In genomic region chr20:17835941-17836861, GRCh38 we compare ENCODE assay signal across 11 cellular contexts.
DNase-seq lines count a peak whose midpoint lies in the region; ATAC-seq and TF ChIP-seq lines count a peak whose summit lies in the region.
"Had no signal": no experiment of that assay in that cellular context is flagged by ENCODE, and none has a peak within 500 bp of the region (broad histone marks: within the 10 kb centered on the region; RNA-seq: fewer than 3 reads in every experiment).

No MANE protein-coding gene starts in this region.

- H3K9me3 Mint-ChIP-seq in endodermal cell = no peaks in the 10 kb centered on the region

- H3K9me3 ChIP-seq in endodermal cell (ENCODE audit: control insufficient read depth, low read length) (peaks cover 7% of the 10 kb centered on the region), lung (ENCODE audit: control insufficient read depth in 2 of 2, insufficient read depth in 1 of 2, low read length in 1 of 2) (no peaks in the 10 kb centered on the region), subcutaneous abdominal adipose tissue (ENCODE audit: control insufficient read depth in 5 of 5, low read length in 5 of 5) (peaks cover 0 to 3% (median 0%) of the 10 kb centered on the region in 5 donors), Karpas-422 (ENCODE audit: low read length) (no peaks in the 10 kb centered on the region)

- no peaks in the 10 kb centered on the region for H3K9me2 ChIP-seq in Karpas-422 (replicated peaks; ENCODE audit: insufficient read depth, low read length)

- no peaks in the 10 kb centered on the region for H4K20me1 ChIP-seq in Karpas-422 (ENCODE audit: insufficient read depth, low read depth, low read length)

- peaks cover 8% of the 10 kb centered on the region for H3K27me3 ChIP-seq in endodermal cell (ENCODE audit: control insufficient read depth, insufficient read depth, low read length, poor library complexity, severe bottlenecking)
- H3K27me3 ChIP-seq in lung (ENCODE audit: control insufficient read depth, insufficient read depth) = no peaks in the 10 kb centered on the region
- no peaks in the 10 kb centered on the region for H3K27me3 ChIP-seq in subcutaneous abdominal adipose tissue (ENCODE audit: control insufficient read depth in 5 of 5, insufficient read depth in 4 of 5, low read length in 5 of 5)
- H3K27me3 ChIP-seq in Karpas-422 (ENCODE audit: low read length) = no peaks in the 10 kb centered on the region

- H3K36me3 ChIP-seq in endodermal cell (ENCODE audit: control insufficient read depth, insufficient read depth, low read length) (no peaks in the 10 kb centered on the region), lung (ENCODE audit: control insufficient read depth in 2 of 2, insufficient read depth in 2 of 2, low read length in 2 of 2) (no peaks in the 10 kb centered on the region), subcutaneous abdominal adipose tissue (ENCODE audit: control insufficient read depth in 5 of 5, insufficient read depth in 5 of 5, low read length in 5 of 5) (no peaks in the 10 kb centered on the region), Karpas-422 (ENCODE audit: insufficient read depth, low read length) (no peaks in the 10 kb centered on the region)

- peak; percentile 69 for DNase-seq in HCEC 1CT
- DNase-seq in endodermal cell = no peak
- no peak for DNase-seq in lung (ENCODE audit: low spot score)
- DNase-seq in kidney tubule cell (ENCODE audit: low spot score) = no peak
- no peak for DNase-seq in Karpas-422
- no peak for DNase-seq in NCI-H1694 treated with DMSO at 0.1 percent for 48 hours (lab: John Stamatoyannopoulos, UW)
- DNase-seq: activated T-cell treated with anti-CD3 and anti-CD28 coated beads, Interleukin-2, amount 50 U/mL, for 72 hours; NCI-H1417 treated with DMSO at 0.1 percent for 48 hours; stimulated activated CD4-positive, alpha-beta T cell treated with anti-CD3 and anti-CD28 coated beads, Interleukin-12 subunit alpha, Interleukin-12 subunit beta, amount 100 ng/mL, for 4 hours had no signal

- peak overlapping the region; percentile 2 for H3K27ac Mint-ChIP-seq in endodermal cell
- H3K27ac Mint-ChIP-seq: activated T-cell treated with anti-CD3 and anti-CD28 coated beads, Interleukin-2, amount 50 U/mL, for 72 hours had no signal

- H3K4me3 Mint-ChIP-seq in endodermal cell = no peak overlapping the region
- H3K4me3 Mint-ChIP-seq: activated T-cell treated with anti-CD3 and anti-CD28 coated beads, Interleukin-2, amount 50 U/mL, for 72 hours had no signal

- H3K4me2 ChIP-seq in Karpas-422 (ENCODE audit: low read depth, low read length, poor library complexity, severe bottlenecking) = no peak overlapping the region

- H3K9ac ChIP-seq in endodermal cell (ENCODE audit: extremely low read depth, low read length, poor library complexity, severe bottlenecking) (no peak overlapping the region), subcutaneous abdominal adipose tissue (ENCODE audit: low read length in 5 of 5) (peak overlapping the region; percentile 2 to 59 (median 26)), Karpas-422 (ENCODE audit: low read length) (no peak overlapping the region)

- H3K27me3 Mint-ChIP-seq in endodermal cell (ENCODE audit: insufficient read depth) = peaks cover 17% of the 10 kb centered on the region

- peaks cover 15% of the 10 kb centered on the region for H3K4me1 Mint-ChIP-seq in endodermal cell

- H3K4me3 ChIP-seq in endodermal cell (ENCODE audit: low read length) (no peak overlapping the region), lung (no peak overlapping the region), subcutaneous abdominal adipose tissue (ENCODE audit: low read depth in 1 of 5, low read length in 5 of 5) (no peak overlapping the region), Karpas-422 (ENCODE audit: low read length) (no peak overlapping the region)

- no peaks in the 10 kb centered on the region for H3K79me2 ChIP-seq in Karpas-422 (ENCODE audit: low read length)

- no peaks in the 10 kb centered on the region for H3K36me3 Mint-ChIP-seq in endodermal cell (ENCODE audit: low read depth)

- WGBS in endodermal cell (ENCODE audit: insufficient coverage in 1 of 2, insufficient read length in 1 of 2), 2 experiments = 87 to 88% methylated on average over 12 to 21 of the region's 21 CpGs
- 75 to 81% methylated on average over 21 of the region's 21 CpGs for WGBS in lung, 2 donors

- H3K27ac ChIP-seq in endodermal cell (ENCODE audit: low read depth, low read length) (no peak overlapping the region), lung (ENCODE audit: low read depth in 1 of 2, low read length in 1 of 2) (peak overlapping the region; percentile 65 to 84), subcutaneous abdominal adipose tissue (ENCODE audit: low read depth, low read length) (peak overlapping the region; percentile 93), Karpas-422 (ENCODE audit: low read length) (no peak overlapping the region)

- H2AFZ ChIP-seq in Karpas-422 (ENCODE audit: low read length) = no peak overlapping the region

- ATAC-seq in lung (ENCODE audit: insufficient read depth, low FRiP score) (peak; percentile 40), HG02870 (IDR thresholded peaks at IDR 0.05; ENCODE audit: unreplicated experiment) (no peak)
- ATAC-seq: activated T-cell treated with anti-CD3 and anti-CD28 coated beads, Interleukin-2, amount 50 U/mL, for 72 hours had no signal

- no peak for TF ChIP-seq CTCF in endodermal cell (conservative IDR thresholded peaks at IDR 0.05)
- no peak for TF ChIP-seq CTCF in lung (IDR thresholded peaks at IDR 0.05; ENCODE audit: control extremely low read depth, extremely low read depth)

- H3K4me1 ChIP-seq in endodermal cell (ENCODE audit: control insufficient read depth, insufficient read depth, low read length) = no peaks in the 10 kb centered on the region
- H3K4me1 ChIP-seq in lung (ENCODE audit: control insufficient read depth in 2 of 2, insufficient read depth in 2 of 2, low read length in 2 of 2) = peaks cover 4 to 8% of the 10 kb centered on the region in 2 donors
- peaks cover 13 to 29% (median 28%) of the 10 kb centered on the region in 5 donors for H3K4me1 ChIP-seq in subcutaneous abdominal adipose tissue (ENCODE audit: control insufficient read depth in 5 of 5, insufficient read depth in 5 of 5, low read length in 5 of 5)
- H3K4me1 ChIP-seq in Karpas-422 (ENCODE audit: low read length) = no peaks in the 10 kb centered on the region

Comparison
In these comparisons a context has a peak if more than half of its experiments do, and no peak if none do; other contexts are left out.
1. H3K27ac ChIP-seq: peak in lung (2 of 2) and subcutaneous abdominal adipose tissue (single experiment); none in endodermal cell (single experiment) and Karpas-422 (single experiment).
2. H3K9ac ChIP-seq: peak in subcutaneous abdominal adipose tissue (5 of 5); none in endodermal cell (single experiment) and Karpas-422 (single experiment).